In the genomic region with DNA sequence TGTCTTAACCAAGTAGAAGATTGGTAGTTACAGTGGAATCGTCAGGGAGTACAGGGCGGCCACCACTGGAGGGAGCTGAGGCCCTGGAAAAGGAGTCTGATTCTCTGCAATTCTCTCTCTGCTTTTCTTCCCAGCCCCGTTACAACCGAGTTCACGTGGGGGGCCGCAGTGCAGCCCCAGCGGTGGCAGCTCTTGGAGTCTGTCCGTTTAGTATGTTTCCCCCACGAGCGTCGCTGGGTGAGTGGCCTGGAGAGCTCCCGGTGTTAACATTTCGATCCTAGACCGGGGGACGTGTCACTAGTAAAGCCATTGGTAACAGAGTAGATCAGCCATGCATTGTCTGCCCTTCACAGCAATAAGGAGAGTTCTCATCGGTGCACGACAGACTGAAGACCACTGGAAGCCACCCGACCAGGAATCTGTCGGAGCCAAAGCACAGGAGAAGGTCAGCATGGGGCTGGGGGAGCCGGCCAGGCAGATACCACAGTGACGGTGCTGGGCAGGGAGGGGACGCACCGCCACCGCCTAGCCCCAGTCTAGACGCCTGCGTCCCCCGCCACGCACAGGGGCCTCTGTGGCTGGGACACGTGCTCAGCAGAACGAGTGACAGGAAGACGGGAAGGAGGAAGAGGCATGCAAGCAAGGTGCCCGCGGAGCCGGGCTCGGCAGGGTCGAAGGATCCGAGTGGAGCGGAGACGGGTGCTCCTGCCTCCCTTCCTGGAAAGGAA, we compare ENCODE assay signal across 8 cellular contexts. TPM values are rescaled to one million over a fixed set of nuclear protein-coding genes. Genes with fewer than 3 reads are reported as not detected.
DNase-seq lines count a peak whose midpoint lies in the region; ATAC-seq and TF ChIP-seq lines count a peak whose summit lies in the region.
"Had no signal": no experiment of that assay in that cellular context is flagged by ENCODE, and none has a peak within 500 bp of the region (broad histone marks: within the 10 kb centered on the region; RNA-seq: fewer than 3 reads in every experiment).

No MANE protein-coding gene starts in this region.

- no peaks in the 10 kb centered on the region for H3K27me3 Mint-ChIP-seq in MCF 10A (ENCODE audit: insufficient read depth, unreplicated experiment)
- H3K27me3 Mint-ChIP-seq in naive thymus-derived CD8-positive, alpha-beta T cell = peaks cover 0 to 1% (median 0%) of the 10 kb centered on the region in 5 donors

- peaks cover 3% of the 10 kb centered on the region; the same call in 1 of the 2 replicates for H3K36me3 ChIP-seq in MM.1S (replicated peaks; ENCODE audit: insufficient read depth, low read length)

- no peak overlapping the region for H3K27ac ChIP-seq in MM.1S (ENCODE audit: low read length)
- H3K27ac ChIP-seq: pancreas had no signal

- intact Hi-C loops in MCF 10A (cut with micrococcal nuclease) = loop anchor here (5.0 to 10.0 kb wide), 3 partner anchors 37 to 210 kb away; partner anchors contain the start of genes DCXR and RAC3

- no peak overlapping the region for H3K4me3 ChIP-seq in MM.1S (ENCODE audit: low read length)
- H3K4me3 ChIP-seq: pancreas had no signal

- ATAC-seq in naive thymus-derived CD8-positive, alpha-beta T cell = no peak
- no peak for ATAC-seq in GM21717 (IDR thresholded peaks at IDR 0.05; ENCODE audit: unreplicated experiment)
- ATAC-seq: pancreas had no signal

- peaks cover 100% of the 10 kb centered on the region for H3K36me3 Mint-ChIP-seq in MCF 10A (ENCODE audit: insufficient read depth, unreplicated experiment)
- H3K36me3 Mint-ChIP-seq in naive thymus-derived CD8-positive, alpha-beta T cell = peaks cover 0 to 73% (median 17%) of the 10 kb centered on the region in 3 donors

- POLR2A ChIA-PET in MCF 10A (lab: Yijun Ruan, JAX) = interaction anchor here (0.6 to 6.6 kb wide), 6 partner anchors 9 to 290 kb away, joined by 3 to 66 read pairs (median 14); partner anchors contain the start of genes CSNK1D, SECTM1 and SLC16A3
- POLR2A ChIA-PET in naive thymus-derived CD8-positive, alpha-beta T cell (lab: Charles Lee) = interaction anchor here (1.1 to 2.0 kb wide), 2 partner anchors 61 to 73 kb away, joined by 3 to 5 read pairs; partner anchors contain the start of gene CD7

- no peaks in the 10 kb centered on the region for H3F3A ChIP-seq in MM.1S (ENCODE audit: insufficient read depth, low read length)

- CTCF ChIA-PET in MCF 10A (lab: Yijun Ruan, JAX) = interaction anchor here (0.5 kb wide), 1 partner anchor 12 kb away, joined by 3 read pairs; no protein-coding TSS in a partner anchor

- no peaks in the 10 kb centered on the region for H3K9me2 ChIP-seq in MM.1S (replicated peaks; ENCODE audit: insufficient read depth, low read length)

- H3K4me3 Mint-ChIP-seq in MCF 10A (ENCODE audit: unreplicated experiment) = no peak overlapping the region
- no peak overlapping the region for H3K4me3 Mint-ChIP-seq in naive thymus-derived CD8-positive, alpha-beta T cell

- no peaks in the 10 kb centered on the region for H4K20me1 ChIP-seq in MM.1S (ENCODE audit: insufficient read depth, low read length)

- no peak overlapping the region for H3K9ac ChIP-seq in MM.1S (ENCODE audit: low read length)

- peaks cover 68% of the 10 kb centered on the region for H3K4me1 Mint-ChIP-seq in MCF 10A (ENCODE audit: insufficient read depth, unreplicated experiment)
- H3K4me1 Mint-ChIP-seq in naive thymus-derived CD8-positive, alpha-beta T cell = peaks cover 30 to 60% (median 57%) of the 10 kb centered on the region in 4 donors

- H3K27ac Mint-ChIP-seq in MCF 10A (ENCODE audit: low read depth, unreplicated experiment) = peak overlapping the region; percentile 70
- peak overlapping the region in 9 of 10 donors; percentile 19 to 81 (median 71) for H3K27ac Mint-ChIP-seq in naive thymus-derived CD8-positive, alpha-beta T cell

- no peaks in the 10 kb centered on the region for H3K27me3 ChIP-seq in MM.1S (replicated peaks; ENCODE audit: insufficient read depth, low read length)
- H3K27me3 ChIP-seq: pancreas had no signal

- H3K4me2 ChIP-seq in MM.1S (ENCODE audit: low read depth, low read length) = no peak overlapping the region

- no TSS peak for BruUV-seq in MCF 10A (replicated peaks; lab: Mats Ljungman, UMichigan)

- H3K9me3 ChIP-seq in MM.1S (replicated peaks; ENCODE audit: insufficient read depth, low read length) = no peaks in the 10 kb centered on the region
- H3K9me3 ChIP-seq: pancreas had no signal

- peak; percentile 73 for DNase-seq in ELR (ENCODE audit: low read depth)
- no peak for DNase-seq in MM.1S
- no peak for DNase-seq in MCF 10A (ENCODE audit: unreplicated experiment)
- peak in 1 of 10 donors; percentile 37 for DNase-seq in naive thymus-derived CD8-positive, alpha-beta T cell
- no peak for DNase-seq in ureter (ENCODE audit: low spot score)
- DNase-seq in NCI-H2227 treated with DMSO at 0.1 percent for 48 hours (lab: John Stamatoyannopoulos, UW) = no peak

- H3K9me3 Mint-ChIP-seq in MCF 10A (ENCODE audit: unreplicated experiment) = no peaks in the 10 kb centered on the region
- H3K9me3 Mint-ChIP-seq in naive thymus-derived CD8-positive, alpha-beta T cell = no peaks in the 10 kb centered on the region

- TF ChIP-seq CTCF in MM.1S (IDR thresholded peaks at IDR 0.05; ENCODE audit: low read length) (peak; percentile 27), MCF 10A (IDR thresholded peaks at IDR 0.05; ENCODE audit: unreplicated experiment) (peak; percentile 59)

- no peak overlapping the region for H2AFZ ChIP-seq in MM.1S (ENCODE audit: low read length)

- no peaks in the 10 kb centered on the region for H3K4me1 ChIP-seq in MM.1S (ENCODE audit: low read length)

- H3K79me2 ChIP-seq in MM.1S (ENCODE audit: low read length) = peaks cover 51% of the 10 kb centered on the region

RNA-seq across cellular contexts. Expression of gene SLC16A3, which starts 15.7 kb away (rescaled TPM):
- 268 and 350 TPM in 2 replicates for total RNA-seq in MCF 10A (2022)
- total RNA-seq in naive thymus-derived CD8-positive, alpha-beta T cell = 10 to 100 TPM; 10.1 to 11.6 TPM
- polyA plus RNA-seq in naive thymus-derived CD8-positive, alpha-beta T cell = 1 to 10 TPM in 2 of 3 donors, under 1 TPM in 1; 0.91 to 1.5 (median 1.0) TPM
- 44.2 TPM for total RNA-seq in ureter

RNA-seq across cellular contexts. Expression of gene CSNK1D, which starts 28.9 kb away (rescaled TPM):
- 191 and 193 TPM in 2 replicates for total RNA-seq in MCF 10A (2022)
- 100 to 1,000 TPM; 184 to 201 TPM for total RNA-seq in naive thymus-derived CD8-positive, alpha-beta T cell
- polyA plus RNA-seq in naive thymus-derived CD8-positive, alpha-beta T cell = 10 to 100 TPM; 47.6 to 72.1 (median 48.6) TPM
- 170 TPM for total RNA-seq in ureter

RNA-seq across cellular contexts. Expression of gene CCDC57, which starts 31.9 kb away (rescaled TPM):
- total RNA-seq in MCF 10A (2022) (86.8 and 87.3 TPM in 2 replicates), ureter (108 TPM)
- 10 to 100 TPM; 72.9 to 80.0 TPM for total RNA-seq in naive thymus-derived CD8-positive, alpha-beta T cell
- polyA plus RNA-seq in naive thymus-derived CD8-positive, alpha-beta T cell = 10 to 100 TPM; 39.6 to 53.5 (median 42.4) TPM
